1 cellular context compared by ENCODE assay signal in genomic region chr6:41462980-41463930, GRCh38.
TF ChIP-seq lines count a peak whose summit lies in the region.

No MANE protein-coding gene starts in this region.

TF ChIP-seq in GM23338, 12 proteins besides CTCF, POLR2A, EP300 and RAD21 (continued from another document):
- TF ChIP-seq ZNF462 (CRISPR knock-in tag; IDR thresholded peaks at IDR 0.05) = no peak
- TF ChIP-seq EZH2 (IDR thresholded peaks at IDR 0.05; ENCODE audit: low read depth, unreplicated experiment) = no peak
- TF ChIP-seq JUNB (IDR thresholded peaks at IDR 0.05; ENCODE audit: unreplicated experiment) = no peak
- no peak for TF ChIP-seq ETS1 (IDR thresholded peaks at IDR 0.05)
- no peak for TF ChIP-seq EZH2phosphoT487 (IDR thresholded peaks at IDR 0.05; ENCODE audit: unreplicated experiment)
